ENCODE assay signal across 8 cellular contexts in the genomic region with DNA sequence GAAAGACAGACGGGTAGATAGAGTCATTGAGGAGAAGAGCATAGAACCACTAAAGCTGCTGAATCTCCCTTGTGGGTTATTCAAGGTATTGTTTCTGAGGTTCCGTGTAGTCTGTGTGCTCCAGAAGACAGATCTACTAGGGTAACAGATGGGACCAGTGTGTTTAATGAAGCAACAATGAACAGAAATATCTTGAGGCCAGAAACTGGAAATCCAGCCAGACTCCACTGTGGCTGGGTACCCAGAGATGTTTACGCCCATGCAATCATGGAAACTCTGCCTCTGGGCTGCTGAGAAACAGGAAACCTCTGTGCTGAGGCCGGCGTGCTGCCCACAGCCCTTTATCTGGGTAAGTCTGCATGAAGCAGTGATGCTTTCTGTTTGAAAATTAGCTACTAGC. TPM values are rescaled to one million over a fixed set of nuclear protein-coding genes. Genes with fewer than 3 reads are reported as not detected.
A peak's percentile ranks its signal among the peaks of the same experiment; 100 is the strongest.
DNase-seq lines count a peak whose midpoint lies in the region; ATAC-seq and TF ChIP-seq lines count a peak whose summit lies in the region.

No MANE protein-coding gene starts in this region.

- DNase-seq in NCI-H446 (lab: John Stamatoyannopoulos, UW) (peak; percentile 28 to 74), heart left ventricle (peak in 1 of 5 donors; percentile 66), NCI-H774 (lab: John Stamatoyannopoulos, UW) (no peak), left colon (no peak)
- DNase-seq in activated T-cell treated with anti-CD3 and anti-CD28 coated beads, Interleukin-2, amount 50 U/mL, for 4 hours = peak; percentile 25
- peak; percentile 22 for DNase-seq in stimulated activated CD8-positive, alpha-beta memory T cell treated with anti-CD3 and anti-CD28 coated beads, Interleukin-7, amount 100 ng/mL, for 24 hours (ENCODE audit: low read depth)

- TF ChIP-seq POLR2A in heart left ventricle (IDR thresholded peaks at IDR 0.05) (no peak), gastroesophageal sphincter (IDR thresholded peaks at IDR 0.05) (no peak)

- H3K36me3 ChIP-seq in heart left ventricle (no peaks in the 10 kb centered on the region), gastroesophageal sphincter (no peaks in the 10 kb centered on the region)

- H3K4me3 Mint-ChIP-seq in activated T-cell treated with anti-CD3 and anti-CD28 coated beads, Interleukin-2, amount 50 U/mL, for 4 hours = no peak overlapping the region

- H3K27me3 ChIP-seq in heart left ventricle (no peaks in the 10 kb centered on the region), gastroesophageal sphincter (peaks cover 3% of the 10 kb centered on the region)

- WGBS in heart left ventricle, 4 donors = 40 to 57% (median 51%) methylated on average over 5 of the region's 5 CpGs
- 36 to 40% methylated on average over 3 to 5 of the region's 5 CpGs for WGBS in gastroesophageal sphincter (ENCODE audit: low coverage in 1 of 2), 2 donors

- no peaks in the 10 kb centered on the region for H3K27me3 Mint-ChIP-seq in activated T-cell treated with anti-CD3 and anti-CD28 coated beads, Interleukin-2, amount 50 U/mL, for 4 hours (ENCODE audit: low read depth)

- no peaks in the 10 kb centered on the region for H3K36me3 Mint-ChIP-seq in activated T-cell treated with anti-CD3 and anti-CD28 coated beads, Interleukin-2, amount 50 U/mL, for 4 hours (ENCODE audit: insufficient read depth)

- TF ChIP-seq CTCF in heart left ventricle (IDR thresholded peaks at IDR 0.05) (no peak), gastroesophageal sphincter (IDR thresholded peaks at IDR 0.05) (no peak)

- H3K27ac ChIP-seq in heart left ventricle (peak overlapping the region in 1 of 12 donors; percentile 34), gastroesophageal sphincter (no peak overlapping the region)

- H3K9me3 ChIP-seq in heart left ventricle (no peaks in the 10 kb centered on the region), gastroesophageal sphincter (no peaks in the 10 kb centered on the region)

- H3K4me3 ChIP-seq in heart left ventricle (no peak overlapping the region), gastroesophageal sphincter (no peak overlapping the region)

- peaks cover 0 to 23% (median 0%) of the 10 kb centered on the region in 12 donors for H3K4me1 ChIP-seq in heart left ventricle
- H3K4me1 ChIP-seq in gastroesophageal sphincter = no peaks in the 10 kb centered on the region

- no peaks in the 10 kb centered on the region for H3K9me3 Mint-ChIP-seq in activated T-cell treated with anti-CD3 and anti-CD28 coated beads, Interleukin-2, amount 50 U/mL, for 4 hours

- no peak for TF ChIP-seq EP300 in gastroesophageal sphincter (IDR thresholded peaks at IDR 0.05)

- peak; percentile 89 to 91 for ATAC-seq in activated T-cell treated with anti-CD3 and anti-CD28 coated beads, Interleukin-2, amount 50 U/mL, for 4 hours
- ATAC-seq in heart left ventricle (peak; percentile 19 to 72 (median 54)), GM21526 (IDR thresholded peaks at IDR 0.05; ENCODE audit: low FRiP score, unreplicated experiment) (no peak), gastroesophageal sphincter (no peak), left colon (no peak)

- intact Hi-C loops in heart left ventricle (cut with DNase I) (loop anchor here in 1 of 10 donors (10.0 kb wide), 1 partner anchor 437 kb away; no protein-coding TSS in a partner anchor), left colon (cut with DNase I, micrococcal nuclease) (no loop called here)

- H3K4me1 Mint-ChIP-seq in activated T-cell treated with anti-CD3 and anti-CD28 coated beads, Interleukin-2, amount 50 U/mL, for 4 hours (ENCODE audit: low read depth) = peaks cover 21% of the 10 kb centered on the region

RNA-seq across cellular contexts. Expression of a gene that starts 8.3 kb away (rescaled TPM):
- under 1 TPM in 2 of 3 donors, not detected in 1; 0.13 to 0.35 TPM for total RNA-seq in activated T-cell treated with anti-CD3 and anti-CD28 coated beads, Interleukin-2, amount 50 U/mL, for 4 hours
- total RNA-seq in heart left ventricle (not detected), gastroesophageal sphincter (under 1 TPM in 1 of 4 donors, not detected in 3; 0.08 TPM), left colon (not detected)
- not detected for polyA plus RNA-seq in heart left ventricle

RNA-seq across cellular contexts. Expression of a gene that starts 14.0 kb away (rescaled TPM):
- total RNA-seq in activated T-cell treated with anti-CD3 and anti-CD28 coated beads, Interleukin-2, amount 50 U/mL, for 4 hours = 100 to 1,000 TPM; 104 to 107 (median 106) TPM
- total RNA-seq in heart left ventricle = 100 to 1,000 TPM; 152 to 251 (median 209) TPM
- polyA plus RNA-seq in heart left ventricle = 100 to 1,000 TPM in 1 of 2 donors, 10 to 100 TPM in 1; 75.7 to 159 TPM
- total RNA-seq in gastroesophageal sphincter = 10 to 100 TPM; 79.3 to 98.7 (median 87.8) TPM
- total RNA-seq in left colon = 100 to 1,000 TPM; 139 to 142 TPM

RNA-seq across cellular contexts. Expression of a gene that starts 55.4 kb away (rescaled TPM):
- 10 to 100 TPM; 13.2 to 20.7 (median 17.3) TPM for total RNA-seq in activated T-cell treated with anti-CD3 and anti-CD28 coated beads, Interleukin-2, amount 50 U/mL, for 4 hours
- total RNA-seq in heart left ventricle = 10 to 100 TPM in 8 of 9 donors, 1 to 10 TPM in 1; 8.3 to 26.8 (median 17.8) TPM
- polyA plus RNA-seq in heart left ventricle = 10 to 100 TPM; 12.0 to 18.6 TPM
- 10 to 100 TPM in 1 of 4 donors, 1 to 10 TPM in 3; 4.0 to 10.2 (median 8.2) TPM for total RNA-seq in gastroesophageal sphincter
- total RNA-seq in left colon = 10 to 100 TPM in 1 of 2 donors, 1 to 10 TPM in 1; 9.7 to 13.3 TPM

Comparison
In these comparisons a context has a peak if more than half of its experiments do, and no peak if none do; other contexts are left out.
1. DNase-seq: peak in NCI-H446 (2 of 2), activated T-cell treated with anti-CD3 and anti-CD28 coated beads, Interleukin-2, amount 50 U/mL, for 4 hours (single experiment) and stimulated activated CD8-positive, alpha-beta memory T cell treated with anti-CD3 and anti-CD28 coated beads, Interleukin-7, amount 100 ng/mL, for 24 hours (single experiment); none in NCI-H774 (single experiment) and left colon (0 of 2).
2. ATAC-seq: peak in activated T-cell treated with anti-CD3 and anti-CD28 coated beads, Interleukin-2, amount 50 U/mL, for 4 hours (2 of 2) and heart left ventricle (4 of 4); none in GM21526 (single experiment), gastroesophageal sphincter (single experiment) and left colon (single experiment).